8 cellular contexts compared by ENCODE assay signal in the genomic region with DNA sequence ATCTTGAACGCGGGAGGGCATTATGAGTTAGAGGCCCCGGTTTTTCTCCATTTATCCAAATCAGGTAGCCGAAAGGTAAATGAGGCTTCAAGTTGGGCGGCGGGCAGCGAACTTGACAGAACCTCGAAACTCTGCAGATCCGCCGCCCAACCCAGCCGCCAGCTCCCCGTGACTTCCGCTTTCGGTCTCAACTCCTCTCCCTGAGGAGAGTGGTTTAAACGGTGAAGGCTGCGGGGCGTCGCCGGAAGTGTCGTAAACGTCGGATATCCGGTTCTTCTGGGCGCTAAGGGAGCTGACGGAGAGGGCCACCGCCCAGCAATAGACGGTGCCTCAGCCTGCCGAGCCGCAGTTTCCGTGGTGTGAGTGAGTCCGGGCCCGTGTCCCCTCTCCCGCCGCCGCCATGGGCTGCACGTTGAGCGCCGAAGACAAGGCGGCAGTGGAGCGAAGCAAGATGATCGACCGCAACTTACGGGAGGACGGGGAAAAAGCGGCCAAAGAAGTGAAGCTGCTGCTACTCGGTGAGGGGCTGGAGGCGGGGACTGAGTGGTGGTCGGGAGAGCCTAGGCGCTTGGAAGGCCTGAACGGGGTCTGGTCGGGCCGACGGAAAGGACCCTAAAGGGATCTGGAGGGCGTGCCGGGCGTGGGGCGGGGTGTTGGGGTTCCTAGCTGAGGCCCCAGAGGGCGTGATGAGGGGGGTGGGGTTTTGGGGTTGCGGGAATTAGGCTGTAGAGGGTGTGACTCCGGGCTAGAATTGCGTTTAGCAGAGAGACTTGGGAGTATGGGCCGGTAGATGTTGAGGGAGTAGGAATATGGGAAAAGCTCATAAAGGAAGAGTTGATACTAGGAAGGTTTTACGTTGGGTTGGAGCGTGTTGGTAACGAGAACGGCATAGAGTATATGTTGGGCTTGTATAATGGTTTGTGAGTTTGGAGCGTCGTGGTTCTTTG. TPM values are rescaled to one million over a fixed set of nuclear protein-coding genes. Genes with fewer than 3 reads are reported as not detected.
DNase-seq lines count a peak whose midpoint lies in the region; ATAC-seq and TF ChIP-seq lines count a peak whose summit lies in the region.

Gene GNAI3 (plus strand): TSS at position 295 of the 947 bp plus-strand sequence. CDS start 106 bp downstream, at position 401.

- in situ Hi-C loops in G401 (cut with HindIII; ENCODE audit: low sequenced_read_pairs) (no loop called here), HAP-1 (cut with MboI; ENCODE audit: low sequenced_read_pairs) (loop anchor here (5.0 to 10.0 kb wide), 3 partner anchors 79 to 436 kb away; partner anchors contain the start of gene AHCYL1)

- H3K9me3 ChIP-seq in HAP-1 (no peaks in the 10 kb centered on the region; the same call in 1 of the 2 replicates), MG63 (no peaks in the 10 kb centered on the region)

- H3K4me3 Mint-ChIP-seq in nephron: peak within 1 kb of the TSS; percentile 90 to 96 (median 95)

- TF ChIP-seq CTCF in fibroblast of the aortic adventitia (IDR thresholded peaks at IDR 0.05; ENCODE audit: insufficient read depth, low read length) (no peak), nephron (IDR thresholded peaks at IDR 0.05; ENCODE audit: unreplicated experiment in 3 of 3) (no peak)

- H3K4me1 Mint-ChIP-seq in nephron: peaks cover 40% of the 10 kb centered on the region

- H3K4me1 ChIP-seq in HAP-1: peaks cover 17% of the 10 kb centered on the region

- H3K27me3 ChIP-seq in HAP-1 (ENCODE audit: low read depth) (no peaks in the 10 kb centered on the region), MG63 (no peaks in the 10 kb centered on the region)

- no peaks in the 10 kb centered on the region for H3K9me3 Mint-ChIP-seq in nephron

- H3K36me3 ChIP-seq in HAP-1 (replicated peaks): no peaks in the 10 kb centered on the region
- peaks cover 23% of the 10 kb centered on the region for H3K36me3 ChIP-seq in MG63

- ATAC-seq in stimulated activated naive CD8-positive, alpha-beta T cell treated with anti-CD3 and anti-CD28 coated beads, Interleukin-15, Interleukin-2, amounts not matched to agents 100 U/mL and 50 U/mL, for 24 hours: peak; percentile 97

- no peaks in the 10 kb centered on the region for H3K27me3 Mint-ChIP-seq in nephron (ENCODE audit: low read depth)

- peak within 1 kb of the TSS; percentile 88 to 93 (median 90) for H3K27ac Mint-ChIP-seq in nephron

- no peaks in the 10 kb centered on the region for H3K36me3 Mint-ChIP-seq in nephron (ENCODE audit: low read depth)

- DNase-seq in G401 (ENCODE audit: low spot score) (peak; percentile 97), HAP-1 (ENCODE audit: low spot score in 2 of 2) (peak; percentile 91 to 96), MG63 (peak; percentile 100), SHP77 (lab: John Stamatoyannopoulos, UW) (peak; percentile 93), activated gamma-delta T cell (lab: John Stamatoyannopoulos, UW) (peak; percentile 89), fibroblast of the aortic adventitia (ENCODE audit: low read depth) (peak; percentile 96)
- peak; percentile 93 for DNase-seq in stimulated activated naive CD8-positive, alpha-beta T cell treated with anti-CD3 and anti-CD28 coated beads, Interleukin-15, Interleukin-2, amounts not matched to agents 100 U/mL and 50 U/mL, for 24 hours

- H3K4me3 ChIP-seq in HAP-1 (peak within 1 kb of the TSS; percentile 90), MG63 (peak within 1 kb of the TSS; percentile 95), fibroblast of the aortic adventitia (ENCODE audit: low read depth, low read length) (peak within 1 kb of the TSS; percentile 94)

RNA-seq across cellular contexts. Expression of gene GNAI3, which starts in this region (rescaled TPM):
- total RNA-seq in G401 (2014; rRNA removed; shearing (Covaris generic)): 6.8 and 8.9 TPM in 2 replicates
- 17.0 and 20.1 TPM in 2 replicates for total RNA-seq in MG63 (2014; rRNA removed; shearing (Covaris generic); ENCODE audit: low replicate concordance)
- 10.1 and 17.6 TPM in 2 replicates for total RNA-seq in fibroblast of the aortic adventitia (ENCODE audit: low replicate concordance)

Comparison
In these comparisons a context has a peak if more than half of its experiments do, and no peak if none do; other contexts are left out.
1. Peak in every context shown above with its lines: DNase-seq, ATAC-seq and H3K4me3 ChIP-seq.